8 cellular contexts compared by ENCODE assay signal in genomic region chr22:19986410-19987341, GRCh38. TPM values are rescaled to one million over a fixed set of nuclear protein-coding genes. Genes with fewer than 3 reads are reported as not detected.
A peak's percentile ranks its signal among the peaks of the same experiment; 100 is the strongest.
DNase-seq lines count a peak whose midpoint lies in the region; ATAC-seq and TF ChIP-seq lines count a peak whose summit lies in the region.

No MANE protein-coding gene starts in this region.

- H3K27ac Mint-ChIP-seq in activated naive CD8-positive, alpha-beta T cell treated with anti-CD3 and anti-CD28 coated beads for 36 hours, result no peak overlapping the region
- no peak overlapping the region for H3K27ac Mint-ChIP-seq in osteocyte (ENCODE audit: unreplicated experiment)

- H3K9ac ChIP-seq in SK-N-MC (ENCODE audit: insufficient read length), result peak overlapping the region; percentile 76

- in situ Hi-C loops in KBM-7 (cut with MboI; ENCODE audit: low pct_unique_long_range_greater_than_20kb, low sequenced_read_pairs), result no loop called here

- peak; percentile 77 for ATAC-seq in Right ventricle myocardium inferior
- ATAC-seq in GM18873 (IDR thresholded peaks at IDR 0.05; ENCODE audit: low FRiP score, unreplicated experiment), result no peak

- H3K9me3 ChIP-seq in SK-N-MC (ENCODE audit: low read depth, low read length) (no peaks in the 10 kb centered on the region), thyroid gland (no peaks in the 10 kb centered on the region)

- TF ChIP-seq POLR2A in thyroid gland (IDR thresholded peaks at IDR 0.05), result peak in 1 of 2 donors; percentile 83

- 0 to 1% methylated on average over 6 to 14 of the region's 76 CpGs for WGBS in thyroid gland, 2 donors

- intact Hi-C loops in Right ventricle myocardium inferior (cut with DNase I) (no loop called here), thyroid gland (cut with DNase I) (no loop called here)

- no peaks in the 10 kb centered on the region for H3K9me3 Mint-ChIP-seq in activated naive CD8-positive, alpha-beta T cell treated with anti-CD3 and anti-CD28 coated beads for 36 hours
- H3K9me3 Mint-ChIP-seq in osteocyte (ENCODE audit: unreplicated experiment), result no peaks in the 10 kb centered on the region

- no peaks in the 10 kb centered on the region for H3K4me1 Mint-ChIP-seq in activated naive CD8-positive, alpha-beta T cell treated with anti-CD3 and anti-CD28 coated beads for 36 hours
- H3K4me1 Mint-ChIP-seq in osteocyte (ENCODE audit: unreplicated experiment), result peaks cover 35% of the 10 kb centered on the region

- H3K4me3 Mint-ChIP-seq in activated naive CD8-positive, alpha-beta T cell treated with anti-CD3 and anti-CD28 coated beads for 36 hours, result peak overlapping the region; percentile 29
- peak overlapping the region; percentile 76 for H3K4me3 Mint-ChIP-seq in osteocyte (ENCODE audit: unreplicated experiment)

- H3K4me3 ChIP-seq in SK-N-MC (peak overlapping the region; percentile 92), thyroid gland (replicated peaks in 1 of 3) (peak overlapping the region; percentile 49 to 70 (median 57))

- TF ChIP-seq CTCF in GM10266 (IDR thresholded peaks at IDR 0.05; ENCODE audit: control insufficient read depth, insufficient read depth, low read depth, missing control alignments), result no peak
- TF ChIP-seq CTCF in osteocyte (IDR thresholded peaks at IDR 0.05), result no peak
- no peak for TF ChIP-seq CTCF in thyroid gland (IDR thresholded peaks at IDR 0.05)

- peaks cover 60 to 81% of the 10 kb centered on the region in 2 donors for H3K4me1 ChIP-seq in thyroid gland

- no peaks in the 10 kb centered on the region for H3K36me3 ChIP-seq in SK-N-MC (ENCODE audit: insufficient read depth, low read length)
- no peaks in the 10 kb centered on the region for H3K36me3 ChIP-seq in thyroid gland

- DNase-seq in GM10266 (ENCODE audit: extremely low spot score) (peak; percentile 98), KBM-7 (peak; percentile 73), SK-N-MC (ENCODE audit: low read depth, low spot score) (peak; percentile 47), Right ventricle myocardium inferior (ENCODE audit: missing footprints) (peak; percentile 90), osteocyte (ENCODE audit: extremely low spot score, unreplicated experiment) (peak; percentile 94), thyroid gland (peak; percentile 83 to 84)
- peak; percentile 83 for DNase-seq in activated naive CD8-positive, alpha-beta T cell treated with anti-CD3 and anti-CD28 coated beads for 36 hours

- no peaks in the 10 kb centered on the region for H3K27me3 ChIP-seq in thyroid gland

- no peak overlapping the region for H3K27ac ChIP-seq in SK-N-MC
- peak overlapping the region; percentile 81 to 89 (median 88) for H3K27ac ChIP-seq in thyroid gland

- no peaks in the 10 kb centered on the region for H3K36me3 Mint-ChIP-seq in activated naive CD8-positive, alpha-beta T cell treated with anti-CD3 and anti-CD28 coated beads for 36 hours
- no peaks in the 10 kb centered on the region for H3K36me3 Mint-ChIP-seq in osteocyte (ENCODE audit: unreplicated experiment)

- H3K27me3 Mint-ChIP-seq in activated naive CD8-positive, alpha-beta T cell treated with anti-CD3 and anti-CD28 coated beads for 36 hours, result peaks cover 3% of the 10 kb centered on the region
- no peaks in the 10 kb centered on the region for H3K27me3 Mint-ChIP-seq in osteocyte (ENCODE audit: unreplicated experiment)

RNA-seq across cellular contexts. Expression of gene ARVCF, which starts 29.9 kb away (rescaled TPM):
- 1 to 10 TPM; 1.1 to 1.6 TPM for total RNA-seq in activated naive CD8-positive, alpha-beta T cell treated with anti-CD3 and anti-CD28 coated beads for 36 hours
- total RNA-seq in Right ventricle myocardium inferior (30.5 TPM), osteocyte (26.5 and 29.3 TPM in 2 replicates), thyroid gland (100 to 1,000 TPM in 3 of 4 donors, 10 to 100 TPM in 1; 34.5 to 123 (median 111) TPM)

RNA-seq across cellular contexts. Expression of gene TANGO2, which starts 34.2 kb away (rescaled TPM):
- 10 to 100 TPM; 16.5 to 21.5 TPM for total RNA-seq in activated naive CD8-positive, alpha-beta T cell treated with anti-CD3 and anti-CD28 coated beads for 36 hours
- total RNA-seq in Right ventricle myocardium inferior, result 54.6 TPM
- total RNA-seq in osteocyte, result 24.9 and 28.1 TPM in 2 replicates
- total RNA-seq in thyroid gland, result 10 to 100 TPM; 50.3 to 82.7 (median 65.2) TPM

RNA-seq across cellular contexts. Expression of gene TXNRD2, which starts 45.1 kb away (rescaled TPM):
- 10 to 100 TPM; 20.3 to 20.9 TPM for total RNA-seq in activated naive CD8-positive, alpha-beta T cell treated with anti-CD3 and anti-CD28 coated beads for 36 hours
- total RNA-seq in Right ventricle myocardium inferior (40.9 TPM), osteocyte (12.6 and 13.1 TPM in 2 replicates), thyroid gland (10 to 100 TPM; 19.5 to 34.5 (median 25.6) TPM)

RNA-seq across cellular contexts. Expression of gene COMT, which starts 45.1 kb away (rescaled TPM):
- 10 to 100 TPM; 76.1 to 79.6 TPM for total RNA-seq in activated naive CD8-positive, alpha-beta T cell treated with anti-CD3 and anti-CD28 coated beads for 36 hours
- total RNA-seq in Right ventricle myocardium inferior (104 TPM), osteocyte (92.1 and 94.1 TPM in 2 replicates), thyroid gland (100 to 1,000 TPM in 3 of 4 donors, 10 to 100 TPM in 1; 92.6 to 216 (median 138) TPM)

Comparison
In these comparisons a context has a peak if more than half of its experiments do, and no peak if none do; other contexts are left out.
1. DNase-seq: peak in every context shown above with its lines; median percentile 98 in GM10266; 94 in osteocyte; 90 in Right ventricle myocardium inferior; 84 in thyroid gland; 83 in activated naive CD8-positive, alpha-beta T cell treated with anti-CD3 and anti-CD28 coated beads for 36 hours; 73 in KBM-7; 47 in SK-N-MC.
2. RNA of gene ARVCF, which starts 29.9 kb away (total RNA-seq): 34.5 to 123 TPM in thyroid gland, 30.5 TPM in Right ventricle myocardium inferior (single experiment) and 26.5 to 29.3 TPM in osteocyte; 1.1 to 1.6 TPM in activated naive CD8-positive, alpha-beta T cell treated with anti-CD3 and anti-CD28 coated beads for 36 hours; every median in the first group is over 10 times any median in the second.